1 cellular context compared by ENCODE assay signal in the genomic region with DNA sequence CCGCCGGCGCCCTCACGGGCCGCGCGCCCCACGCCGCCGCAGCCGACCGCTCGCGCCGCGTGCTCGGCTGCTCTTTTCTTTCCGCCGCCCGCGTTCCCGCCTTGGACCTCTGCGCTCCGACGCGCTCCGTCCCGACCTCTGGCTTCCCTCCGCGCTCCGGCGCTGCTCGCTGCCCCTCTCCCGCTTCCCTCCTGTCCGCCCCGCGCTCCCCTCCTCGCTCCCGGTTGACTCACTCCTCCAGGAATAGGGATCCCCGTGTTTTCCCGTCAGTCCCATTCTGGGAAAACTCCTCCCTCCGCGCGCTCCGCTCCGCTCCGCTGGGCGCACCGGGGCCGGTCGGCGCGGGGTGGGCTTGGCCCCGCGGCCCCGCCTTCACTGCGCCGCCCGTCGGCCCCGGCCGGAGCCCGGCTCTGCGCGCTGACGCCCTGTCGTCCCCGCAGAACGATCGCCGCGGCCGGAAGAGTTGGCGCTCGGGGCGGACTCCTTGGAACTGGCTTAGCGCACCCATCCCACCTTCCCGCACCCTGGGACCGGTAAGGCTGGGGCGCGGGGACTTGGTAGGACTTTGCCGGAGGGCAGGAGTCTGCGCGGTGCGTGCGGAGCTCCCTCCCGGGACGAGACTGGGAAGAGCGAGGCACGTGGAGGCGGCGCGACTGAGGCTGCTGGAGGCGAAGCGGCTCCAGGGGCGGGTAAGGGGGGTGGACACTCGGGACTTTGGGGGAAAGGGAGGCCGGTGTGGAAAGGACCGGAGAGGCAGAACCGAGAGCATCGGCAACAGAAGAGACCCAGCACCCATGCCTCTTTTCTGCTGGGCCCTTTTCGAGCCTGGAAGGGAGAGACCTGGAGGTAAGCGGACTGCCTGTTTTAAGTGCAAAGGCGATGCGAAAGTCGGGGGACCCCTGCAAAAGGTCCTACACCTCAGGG.
TF ChIP-seq lines count a peak whose summit lies in the region.

No MANE protein-coding gene starts in this region.

TF ChIP-seq in HEK293, 187 proteins besides CTCF, POLR2A, EP300 and RAD21 (continued from another document and continues in another):
- no peak for TF ChIP-seq ZNF664 (tag by site-specific recombination; IDR thresholded peaks at IDR 0.05)
- peak; percentile 70 for TF ChIP-seq KLF10 (tag by site-specific recombination; IDR thresholded peaks at IDR 0.05)
- no peak for TF ChIP-seq ZNF510 (tag by site-specific recombination; IDR thresholded peaks at IDR 0.05; ENCODE audit: insufficient replicate concordance)
- TF ChIP-seq, protein P1, sequence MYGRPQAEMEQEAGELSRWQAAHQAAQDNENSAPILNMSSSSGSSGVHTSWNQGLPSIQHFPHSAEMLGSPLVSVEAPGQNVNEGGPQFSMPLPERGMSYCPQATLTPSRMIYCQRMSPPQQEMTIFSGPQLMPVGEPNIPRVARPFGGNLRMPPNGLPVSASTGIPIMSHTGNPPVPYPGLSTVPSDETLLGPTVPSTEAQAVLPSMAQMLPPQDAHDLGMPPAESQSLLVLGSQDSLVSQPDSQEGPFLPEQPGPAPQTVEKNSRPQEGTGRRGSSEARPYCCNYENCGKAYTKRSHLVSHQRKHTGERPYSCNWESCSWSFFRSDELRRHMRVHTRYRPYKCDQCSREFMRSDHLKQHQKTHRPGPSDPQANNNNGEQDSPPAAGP (tag by site-specific recombination; IDR thresholded peaks at IDR 0.05), result 0 out of 2 replicates have a peak, but pooled peaks have one; percentile 33
- TF ChIP-seq, protein P2, sequence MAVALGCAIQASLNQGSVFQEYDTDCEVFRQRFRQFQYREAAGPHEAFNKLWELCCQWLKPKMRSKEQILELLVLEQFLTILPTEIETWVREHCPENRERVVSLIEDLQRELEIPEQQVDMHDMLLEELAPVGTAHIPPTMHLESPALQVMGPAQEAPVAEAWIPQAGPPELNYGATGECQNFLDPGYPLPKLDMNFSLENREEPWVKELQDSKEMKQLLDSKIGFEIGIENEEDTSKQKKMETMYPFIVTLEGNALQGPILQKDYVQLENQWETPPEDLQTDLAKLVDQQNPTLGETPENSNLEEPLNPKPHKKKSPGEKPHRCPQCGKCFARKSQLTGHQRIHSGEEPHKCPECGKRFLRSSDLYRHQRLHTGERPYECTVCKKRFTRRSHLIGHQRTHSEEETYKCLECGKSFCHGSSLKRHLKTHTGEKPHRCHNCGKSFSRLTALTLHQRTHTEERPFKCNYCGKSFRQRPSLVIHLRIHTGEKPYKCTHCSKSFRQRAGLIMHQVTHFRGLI (tag by site-specific recombination; IDR thresholded peaks at IDR 0.05), result no peak
- no peak for TF ChIP-seq TCF7L2 (IDR thresholded peaks at IDR 0.05; ENCODE audit: borderline replicate concordance, low read depth, low read length)
- TF ChIP-seq ZNF544 (tag by site-specific recombination; IDR thresholded peaks at IDR 0.05), result no peak
- TF ChIP-seq, protein P3, sequence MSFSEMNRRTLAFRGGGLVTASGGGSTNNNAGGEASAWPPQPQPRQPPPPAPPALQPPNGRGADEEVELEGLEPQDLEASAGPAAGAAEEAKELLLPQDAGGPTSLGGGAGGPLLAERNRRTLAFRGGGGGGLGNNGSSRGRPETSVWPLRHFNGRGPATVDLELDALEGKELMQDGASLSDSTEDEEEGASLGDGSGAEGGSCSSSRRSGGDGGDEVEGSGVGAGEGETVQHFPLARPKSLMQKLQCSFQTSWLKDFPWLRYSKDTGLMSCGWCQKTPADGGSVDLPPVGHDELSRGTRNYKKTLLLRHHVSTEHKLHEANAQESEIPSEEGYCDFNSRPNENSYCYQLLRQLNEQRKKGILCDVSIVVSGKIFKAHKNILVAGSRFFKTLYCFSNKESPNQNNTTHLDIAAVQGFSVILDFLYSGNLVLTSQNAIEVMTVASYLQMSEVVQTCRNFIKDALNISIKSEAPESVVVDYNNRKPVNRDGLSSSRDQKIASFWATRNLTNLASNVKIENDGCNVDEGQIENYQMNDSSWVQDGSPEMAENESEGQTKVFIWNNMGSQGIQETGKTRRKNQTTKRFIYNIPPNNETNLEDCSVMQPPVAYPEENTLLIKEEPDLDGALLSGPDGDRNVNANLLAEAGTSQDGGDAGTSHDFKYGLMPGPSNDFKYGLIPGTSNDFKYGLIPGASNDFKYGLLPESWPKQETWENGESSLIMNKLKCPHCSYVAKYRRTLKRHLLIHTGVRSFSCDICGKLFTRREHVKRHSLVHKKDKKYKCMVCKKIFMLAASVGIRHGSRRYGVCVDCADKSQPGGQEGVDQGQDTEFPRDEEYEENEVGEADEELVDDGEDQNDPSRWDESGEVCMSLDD (tag by site-specific recombination; IDR thresholded peaks at IDR 0.05), result peak; percentile 39; the same call in 1 of the 2 replicates
- TF ChIP-seq EGR2 (tag by site-specific recombination; IDR thresholded peaks at IDR 0.05; ENCODE audit: low read depth), result no peak
- no peak for TF ChIP-seq ZNF184 (tag by site-specific recombination; IDR thresholded peaks at IDR 0.05)
- no peak; the same call in 1 of the 2 replicates for TF ChIP-seq ZNF768 (tag by site-specific recombination; IDR thresholded peaks at IDR 0.05)
- TF ChIP-seq ZNF629 (tag by site-specific recombination; IDR thresholded peaks at IDR 0.05), result no peak
- no peak for TF ChIP-seq ZNF426 (tag by site-specific recombination; IDR thresholded peaks at IDR 0.05)
- TF ChIP-seq ZBTB7A (tag by site-specific recombination; IDR thresholded peaks at IDR 0.05; ENCODE audit: low read depth), result 0 out of 2 replicates have a peak, but pooled peaks have one; percentile 26
- no peak for TF ChIP-seq ZNF292 (tag by site-specific recombination; IDR thresholded peaks at IDR 0.05; ENCODE audit: borderline replicate concordance, low read depth)
- TF ChIP-seq, protein P4, sequence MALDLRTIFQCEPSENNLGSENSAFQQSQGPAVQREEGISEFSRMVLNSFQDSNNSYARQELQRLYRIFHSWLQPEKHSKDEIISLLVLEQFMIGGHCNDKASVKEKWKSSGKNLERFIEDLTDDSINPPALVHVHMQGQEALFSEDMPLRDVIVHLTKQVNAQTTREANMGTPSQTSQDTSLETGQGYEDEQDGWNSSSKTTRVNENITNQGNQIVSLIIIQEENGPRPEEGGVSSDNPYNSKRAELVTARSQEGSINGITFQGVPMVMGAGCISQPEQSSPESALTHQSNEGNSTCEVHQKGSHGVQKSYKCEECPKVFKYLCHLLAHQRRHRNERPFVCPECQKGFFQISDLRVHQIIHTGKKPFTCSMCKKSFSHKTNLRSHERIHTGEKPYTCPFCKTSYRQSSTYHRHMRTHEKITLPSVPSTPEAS (tag by site-specific recombination; IDR thresholded peaks at IDR 0.05), result no peak
- TF ChIP-seq ZNF660 (tag by site-specific recombination; IDR thresholded peaks at IDR 0.05), result no peak; the same call in 1 of the 2 replicates
- TF ChIP-seq ZNF394 (tag by site-specific recombination; IDR thresholded peaks at IDR 0.05; ENCODE audit: borderline replicate concordance), result no peak
- no peak for TF ChIP-seq ZNF266 (tag by site-specific recombination; IDR thresholded peaks at IDR 0.05; ENCODE audit: low read depth)
- no peak for TF ChIP-seq ZNF707 (tag by site-specific recombination; IDR thresholded peaks at IDR 0.05)
- TF ChIP-seq, protein P5, sequence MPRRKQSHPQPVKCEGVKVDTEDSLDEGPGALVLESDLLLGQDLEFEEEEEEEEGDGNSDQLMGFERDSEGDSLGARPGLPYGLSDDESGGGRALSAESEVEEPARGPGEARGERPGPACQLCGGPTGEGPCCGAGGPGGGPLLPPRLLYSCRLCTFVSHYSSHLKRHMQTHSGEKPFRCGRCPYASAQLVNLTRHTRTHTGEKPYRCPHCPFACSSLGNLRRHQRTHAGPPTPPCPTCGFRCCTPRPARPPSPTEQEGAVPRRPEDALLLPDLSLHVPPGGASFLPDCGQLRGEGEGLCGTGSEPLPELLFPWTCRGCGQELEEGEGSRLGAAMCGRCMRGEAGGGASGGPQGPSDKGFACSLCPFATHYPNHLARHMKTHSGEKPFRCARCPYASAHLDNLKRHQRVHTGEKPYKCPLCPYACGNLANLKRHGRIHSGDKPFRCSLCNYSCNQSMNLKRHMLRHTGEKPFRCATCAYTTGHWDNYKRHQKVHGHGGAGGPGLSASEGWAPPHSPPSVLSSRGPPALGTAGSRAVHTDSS (tag by site-specific recombination; IDR thresholded peaks at IDR 0.05), result no peak
- TF ChIP-seq BCL11B (tag by site-specific recombination; IDR thresholded peaks at IDR 0.05; ENCODE audit: low read depth), result 0 out of 2 replicates have a peak, but pooled peaks have one; percentile 41
- no peak; the same call in 1 of the 2 replicates for TF ChIP-seq ZNF324 (tag by site-specific recombination; IDR thresholded peaks at IDR 0.05)
- no peak for TF ChIP-seq GLI2 (tag by site-specific recombination; IDR thresholded peaks at IDR 0.05; ENCODE audit: borderline replicate concordance, low read depth)
- TF ChIP-seq, protein P6, sequence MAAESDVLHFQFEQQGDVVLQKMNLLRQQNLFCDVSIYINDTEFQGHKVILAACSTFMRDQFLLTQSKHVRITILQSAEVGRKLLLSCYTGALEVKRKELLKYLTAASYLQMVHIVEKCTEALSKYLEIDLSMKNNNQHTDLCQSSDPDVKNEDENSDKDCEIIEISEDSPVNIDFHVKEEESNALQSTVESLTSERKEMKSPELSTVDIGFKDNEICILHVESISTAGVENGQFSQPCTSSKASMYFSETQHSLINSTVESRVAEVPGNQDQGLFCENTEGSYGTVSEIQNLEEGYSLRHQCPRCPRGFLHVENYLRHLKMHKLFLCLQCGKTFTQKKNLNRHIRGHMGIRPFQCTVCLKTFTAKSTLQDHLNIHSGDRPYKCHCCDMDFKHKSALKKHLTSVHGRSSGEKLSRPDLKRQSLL (tag by site-specific recombination; IDR thresholded peaks at IDR 0.05), result peak; percentile 37; the same call in 1 of the 2 replicates
- TF ChIP-seq KLF8 (tag by site-specific recombination; IDR thresholded peaks at IDR 0.05), result peak; percentile 86; the same call in 1 of the 2 replicates
- no peak for TF ChIP-seq ZNF416 (tag by site-specific recombination; IDR thresholded peaks at IDR 0.05)
- TF ChIP-seq ZNF76 (tag by site-specific recombination; IDR thresholded peaks at IDR 0.05; ENCODE audit: borderline replicate concordance, low read depth), result peak; percentile 67; the same call in 1 of the 2 replicates
- TF ChIP-seq, protein P7, sequence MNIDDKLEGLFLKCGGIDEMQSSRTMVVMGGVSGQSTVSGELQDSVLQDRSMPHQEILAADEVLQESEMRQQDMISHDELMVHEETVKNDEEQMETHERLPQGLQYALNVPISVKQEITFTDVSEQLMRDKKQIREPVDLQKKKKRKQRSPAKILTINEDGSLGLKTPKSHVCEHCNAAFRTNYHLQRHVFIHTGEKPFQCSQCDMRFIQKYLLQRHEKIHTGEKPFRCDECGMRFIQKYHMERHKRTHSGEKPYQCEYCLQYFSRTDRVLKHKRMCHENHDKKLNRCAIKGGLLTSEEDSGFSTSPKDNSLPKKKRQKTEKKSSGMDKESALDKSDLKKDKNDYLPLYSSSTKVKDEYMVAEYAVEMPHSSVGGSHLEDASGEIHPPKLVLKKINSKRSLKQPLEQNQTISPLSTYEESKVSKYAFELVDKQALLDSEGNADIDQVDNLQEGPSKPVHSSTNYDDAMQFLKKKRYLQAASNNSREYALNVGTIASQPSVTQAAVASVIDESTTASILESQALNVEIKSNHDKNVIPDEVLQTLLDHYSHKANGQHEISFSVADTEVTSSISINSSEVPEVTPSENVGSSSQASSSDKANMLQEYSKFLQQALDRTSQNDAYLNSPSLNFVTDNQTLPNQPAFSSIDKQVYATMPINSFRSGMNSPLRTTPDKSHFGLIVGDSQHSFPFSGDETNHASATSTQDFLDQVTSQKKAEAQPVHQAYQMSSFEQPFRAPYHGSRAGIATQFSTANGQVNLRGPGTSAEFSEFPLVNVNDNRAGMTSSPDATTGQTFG (tag by site-specific recombination; IDR thresholded peaks at IDR 0.05; ENCODE audit: borderline replicate concordance), result no peak
- TF ChIP-seq, protein P8, sequence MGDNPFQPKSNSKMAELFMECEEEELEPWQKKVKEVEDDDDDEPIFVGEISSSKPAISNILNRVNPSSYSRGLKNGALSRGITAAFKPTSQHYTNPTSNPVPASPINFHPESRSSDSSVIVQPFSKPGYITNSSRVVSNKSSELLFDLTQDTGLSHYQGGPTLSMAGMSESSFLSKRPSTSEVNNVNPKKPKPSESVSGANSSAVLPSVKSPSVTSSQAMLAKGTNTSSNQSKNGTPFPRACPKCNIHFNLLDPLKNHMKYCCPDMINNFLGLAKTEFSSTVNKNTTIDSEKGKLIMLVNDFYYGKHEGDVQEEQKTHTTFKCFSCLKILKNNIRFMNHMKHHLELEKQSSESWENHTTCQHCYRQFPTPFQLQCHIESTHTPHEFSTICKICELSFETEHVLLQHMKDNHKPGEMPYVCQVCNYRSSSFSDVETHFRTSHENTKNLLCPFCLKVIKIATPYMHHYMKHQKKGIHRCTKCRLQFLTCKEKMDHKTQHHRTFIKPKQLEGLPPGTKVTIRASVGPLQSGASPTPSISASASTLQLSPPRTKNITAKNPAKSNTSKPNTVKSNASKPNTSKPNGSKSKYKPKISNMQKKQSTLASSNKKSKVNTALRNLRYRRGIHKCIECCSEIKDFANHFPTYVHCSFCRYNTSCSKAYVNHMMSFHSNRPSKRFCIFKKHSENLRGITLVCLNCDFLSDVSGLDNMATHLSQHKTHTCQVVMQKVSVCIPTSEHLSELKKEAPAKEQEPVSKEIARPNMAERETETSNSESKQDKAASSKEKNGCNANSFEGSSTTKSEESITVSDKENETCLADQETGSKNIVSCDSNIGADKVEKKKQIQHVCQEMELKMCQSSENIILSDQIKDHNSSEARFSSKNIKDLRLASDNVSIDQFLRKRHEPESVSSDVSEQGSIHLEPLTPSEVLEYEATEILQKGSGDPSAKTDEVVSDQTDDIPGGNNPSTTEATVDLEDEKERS (tag by site-specific recombination; IDR thresholded peaks at IDR 0.05), result no peak
- TF ChIP-seq ZNF501 (tag by site-specific recombination; IDR thresholded peaks at IDR 0.05), result peak; percentile 73; the same call in 1 of the 2 replicates
- TF ChIP-seq ZNF248 (tag by site-specific recombination; IDR thresholded peaks at IDR 0.05), result no peak
- TF ChIP-seq SP3 (tag by site-specific recombination; IDR thresholded peaks at IDR 0.05), result peak; percentile 69
- no peak for TF ChIP-seq MEIS1 (CRISPR knock-in tag; IDR thresholded peaks at IDR 0.05; ENCODE audit: borderline replicate concordance)
- TF ChIP-seq ZNF701 (tag by site-specific recombination; IDR thresholded peaks at IDR 0.05), result no peak
- no peak for TF ChIP-seq ZNF658 (tag by site-specific recombination; IDR thresholded peaks at IDR 0.05)
- no peak for TF ChIP-seq ZNF558 (tag by site-specific recombination; IDR thresholded peaks at IDR 0.05)
- no peak for TF ChIP-seq ZFHX2 (tag by site-specific recombination; conservative IDR thresholded peaks at IDR 0.05)
- no peak for TF ChIP-seq ZNF121 (tag by site-specific recombination; IDR thresholded peaks at IDR 0.05)
- no peak for TF ChIP-seq ZNF791 (tag by site-specific recombination; IDR thresholded peaks at IDR 0.05)
- TF ChIP-seq ZBTB21 (tag by site-specific recombination; IDR thresholded peaks at IDR 0.05), result no peak
- no peak; the same call in 1 of the 2 replicates for TF ChIP-seq HOXA7 (CRISPR knock-in tag; IDR thresholded peaks at IDR 0.05; ENCODE audit: borderline replicate concordance)
- no peak for TF ChIP-seq RBAK (tag by site-specific recombination; IDR thresholded peaks at IDR 0.05)
- TF ChIP-seq ZNF654 (tag by site-specific recombination; IDR thresholded peaks at IDR 0.05; ENCODE audit: low read depth), result no peak
- no peak for TF ChIP-seq MYNN (tag by site-specific recombination; IDR thresholded peaks at IDR 0.05; ENCODE audit: borderline replicate concordance)
- TF ChIP-seq KLF7 (tag by site-specific recombination; IDR thresholded peaks at IDR 0.05; ENCODE audit: borderline replicate concordance), result no peak
